ENCODE assay signal across 31 cellular contexts in the genomic region with DNA sequence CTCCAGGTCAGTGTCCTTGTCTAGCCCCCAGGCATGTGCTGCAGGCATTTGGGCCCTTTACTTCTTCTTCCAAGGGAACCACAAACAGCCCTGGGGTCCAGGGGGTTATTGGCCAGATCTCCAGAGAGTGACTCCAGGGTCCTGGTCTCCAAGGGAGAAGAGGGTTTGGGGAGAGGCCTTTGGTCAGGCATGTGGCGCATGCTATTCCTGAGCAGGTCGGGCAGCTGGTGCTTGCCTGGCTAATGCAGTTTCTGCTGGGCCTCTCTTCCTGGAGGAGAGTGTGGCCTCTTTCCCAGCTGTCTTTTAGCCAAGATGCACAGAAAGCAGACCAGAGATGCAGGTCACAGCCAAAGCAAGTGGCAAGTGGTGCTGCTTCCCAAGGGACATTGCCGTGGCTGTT. TPM values are rescaled to one million over a fixed set of nuclear protein-coding genes. Genes with fewer than 3 reads are reported as not detected.
"Had no signal": no experiment of that assay in that cellular context is flagged by ENCODE, and none has a peak within 500 bp of the region (broad histone marks: within the 10 kb centered on the region; RNA-seq: fewer than 3 reads in every experiment).

No MANE protein-coding gene starts in this region.

- H3K36me3 ChIP-seq: ascending aorta, cardiac muscle cell had no signal

- ATAC-seq: activated CD8-positive, alpha-beta T cell treated with anti-CD3 and anti-CD28 coated beads for 36 hours; activated naive CD8-positive, alpha-beta T cell treated with anti-CD3 and anti-CD28 coated beads, Interleukin-2, amount 50 U/mL, for 24 hours had no signal

- H3K4me1 ChIP-seq: ascending aorta had no signal

- DNase-seq: activated B cell treated with CpG ODN at 0.5 μM for 24 hours; activated CD4-positive, alpha-beta memory T cell treated with anti-CD3 and anti-CD28 coated beads for 36 hours; activated CD4-positive, alpha-beta T cell treated with anti-CD3 and anti-CD28 coated beads for 4 hours; activated CD4-positive, alpha-beta T cell treated with anti-CD3 and anti-CD28 coated beads, Interleukin-2, amount 50 U/mL, for 1 hour; activated CD4-positive, alpha-beta T cell treated with anti-CD3 and anti-CD28 coated beads, Interleukin-2, amount 50 U/mL, for 4 hours; activated CD4-positive, CD25-positive, alpha-beta regulatory T cell treated with anti-CD3 and anti-CD28 coated beads, Interleukin-2, amount 50 U/mL, for 72 hours; activated CD8-positive, alpha-beta memory T cell treated with anti-CD3 and anti-CD28 coated beads, Interleukin-2, amount 50 U/mL, for 4 hours; activated CD8-positive, alpha-beta T cell treated with anti-CD3 and anti-CD28 coated beads for 36 hours; activated effector memory CD4-positive, alpha-beta T cell treated with Interleukin-2 at 50 U/mL for 16 hours; activated gamma-delta T cell; activated naive CD4-positive, alpha-beta T cell treated with anti-CD3 and anti-CD28 coated beads, Interleukin-2, amount 10 ng/mL, durations not matched to agents 7 days and 5 days; activated naive CD4-positive, alpha-beta T cell treated with Interleukin-2 at 50 U/mL for 16 hours; activated naive CD8-positive, alpha-beta T cell treated with anti-CD3 and anti-CD28 coated beads, Interleukin-2, amount 10 ng/mL, durations not matched to agents 7 days and 5 days; activated naive CD8-positive, alpha-beta T cell treated with anti-CD3 and anti-CD28 coated beads, Interleukin-2, amount 50 U/mL, for 24 hours; activated T-cell treated with anti-CD3 and anti-CD28 coated beads, Interleukin-2, amount 50 U/mL, for 24 hours; activated T-cell treated with anti-CD3 and anti-CD28 coated beads, Interleukin-2, amount 50 U/mL, for 48 hours; amygdala; anterior cingulate cortex; central memory CD4-positive, alpha-beta T cell; cerebellar nuclear complex; T-helper 1 cell; T-helper 2 cell; T-helper 9 cell had no signal

- H3K27ac ChIP-seq: ascending aorta, cardiac muscle cell, VCaP had no signal

- H3K4me3 ChIP-seq: ascending aorta, cardiac muscle cell had no signal

- H3K9me3 ChIP-seq: ascending aorta had no signal

RNA-seq across cellular contexts. Expression of a gene that starts 3.8 kb away (rescaled TPM):
- total RNA-seq: activated B cell treated with CpG ODN at 0.5 μM for 24 hours; activated CD4-positive, alpha-beta T cell treated with anti-CD3 and anti-CD28 coated beads, Interleukin-2, amount 10 ng/mL, durations not matched to agents 24 days and 14 days; activated CD8-positive, alpha-beta T cell treated with anti-CD3 and anti-CD28 coated beads for 36 hours; activated naive CD8-positive, alpha-beta T cell treated with anti-CD3 and anti-CD28 coated beads, Interleukin-2, amount 10 ng/mL, durations not matched to agents 7 days and 5 days; ascending aorta; bronchial epithelial cell had no signal
- polyA plus RNA-seq: adipose tissue had no signal

RNA-seq across cellular contexts. Expression of a gene that starts 46.5 kb away (rescaled TPM):
- total RNA-seq: activated B cell treated with CpG ODN at 0.5 μM for 24 hours; activated CD4-positive, alpha-beta memory T cell treated with anti-CD3 and anti-CD28 coated beads for 36 hours; activated CD4-positive, alpha-beta T cell treated with anti-CD3 and anti-CD28 coated beads, Interleukin-2, amount 10 ng/mL, durations not matched to agents 24 days and 14 days; activated CD8-positive, alpha-beta memory T cell treated with anti-CD3 and anti-CD28 coated beads for 36 hours; activated CD8-positive, alpha-beta T cell treated with anti-CD3 and anti-CD28 coated beads for 36 hours; activated naive CD8-positive, alpha-beta T cell treated with anti-CD3 and anti-CD28 coated beads, Interleukin-2, amount 10 ng/mL, durations not matched to agents 7 days and 5 days; activated T-helper 2 cell treated with anti-CD3 and anti-CD28 coated beads, Interferon-gamma antibody, Interleukin-2, Interleukin-4, amounts not matched to agents 10 μg/mL and 5 μg/mL and 100 μg/mL, durations not matched to agents 14 hours and 24 hours and 36 hours; bronchial epithelial cell; cardiac muscle cell had no signal
- polyA plus RNA-seq: cardiac muscle cell had no signal

RNA-seq across cellular contexts. Expression of a gene that starts 49.6 kb away (rescaled TPM):
- total RNA-seq: activated B cell treated with CpG ODN at 0.5 μM for 24 hours; activated CD4-positive, alpha-beta memory T cell treated with anti-CD3 and anti-CD28 coated beads for 36 hours; activated CD4-positive, alpha-beta T cell treated with anti-CD3 and anti-CD28 coated beads, Interleukin-2, amount 10 ng/mL, durations not matched to agents 24 days and 14 days; activated CD8-positive, alpha-beta memory T cell treated with anti-CD3 and anti-CD28 coated beads for 36 hours; activated CD8-positive, alpha-beta T cell treated with anti-CD3 and anti-CD28 coated beads for 36 hours; activated naive CD8-positive, alpha-beta T cell treated with anti-CD3 and anti-CD28 coated beads, Interleukin-2, amount 10 ng/mL, durations not matched to agents 7 days and 5 days; activated T-helper 2 cell treated with anti-CD3 and anti-CD28 coated beads, Interferon-gamma antibody, Interleukin-2, Interleukin-4, amounts not matched to agents 10 μg/mL and 5 μg/mL and 100 μg/mL, durations not matched to agents 14 hours and 24 hours and 36 hours; ascending aorta; bronchial epithelial cell; cardiac muscle cell had no signal
- polyA plus RNA-seq: cardiac muscle cell had no signal
